Comparison of ENCODE assay signal across 8 cellular contexts in genomic region chr7:143901360-143901709, GRCh38. TPM values are rescaled to one million over a fixed set of nuclear protein-coding genes. Genes with fewer than 3 reads are reported as not detected.
DNase-seq lines count a peak whose midpoint lies in the region; ATAC-seq, FAIRE-seq and TF ChIP-seq lines count a peak whose summit lies in the region.

No MANE protein-coding gene starts in this region.

- WGBS in upper lobe of left lung, 2 donors, result 0% methylated on average over 13 to 15 of the region's 15 CpGs

- no peaks in the 10 kb centered on the region for H3K9me3 ChIP-seq in effector memory CD4-positive, alpha-beta T cell (ENCODE audit: control insufficient read depth, low read length)
- no peaks in the 10 kb centered on the region for H3K9me3 ChIP-seq in upper lobe of left lung

- H3K27me3 ChIP-seq in effector memory CD4-positive, alpha-beta T cell (replicated peaks; ENCODE audit: control insufficient read depth, insufficient read depth, low read length, poor library complexity, severe bottlenecking), result no peaks in the 10 kb centered on the region
- H3K27me3 ChIP-seq in upper lobe of left lung, result no peaks in the 10 kb centered on the region

- no peaks in the 10 kb centered on the region for H3K27me3 Mint-ChIP-seq in mesothelial cell of epicardium (ENCODE audit: low read depth)

- peak overlapping the region; percentile 97 for H3K4me3 Mint-ChIP-seq in mesothelial cell of epicardium

- FAIRE-seq in D721Med (lab: Jason Lieb, UNC), result no peak

- H3K9me3 Mint-ChIP-seq in mesothelial cell of epicardium, result no peaks in the 10 kb centered on the region

- H3K36me3 ChIP-seq in effector memory CD4-positive, alpha-beta T cell (ENCODE audit: control insufficient read depth, insufficient read depth, low read length), result no peaks in the 10 kb centered on the region
- no peaks in the 10 kb centered on the region for H3K36me3 ChIP-seq in upper lobe of left lung

- TF ChIP-seq POLR2A in upper lobe of left lung (IDR thresholded peaks at IDR 0.05), result no peak

- H3K4me1 ChIP-seq in effector memory CD4-positive, alpha-beta T cell (ENCODE audit: control insufficient read depth, insufficient read depth, low read length, poor library complexity, severe bottlenecking), result no peaks in the 10 kb centered on the region
- peaks cover 14 to 24% (median 19%) of the 10 kb centered on the region in 4 donors for H3K4me1 ChIP-seq in upper lobe of left lung

- peak overlapping the region; percentile 60 for H3K4me3 ChIP-seq in effector memory CD4-positive, alpha-beta T cell (ENCODE audit: insufficient read depth, low read depth, low read length, poor library complexity, severe bottlenecking)
- peak overlapping the region; percentile 66 to 95 (median 81) for H3K4me3 ChIP-seq in upper lobe of left lung

- peak overlapping the region; percentile 99 for H3K27ac Mint-ChIP-seq in mesothelial cell of epicardium

- no peak for DNase-seq in activated CD4-positive, CD25-positive, alpha-beta regulatory T cell (lab: John Stamatoyannopoulos, UW)
- DNase-seq in RKO (ENCODE audit: low spot score) (peak; percentile 72), mesothelial cell of epicardium (ENCODE audit: low spot score in 2 of 2, unreplicated experiment in 2 of 2) (peak in 1 of 2 experiments; percentile 70), upper lobe of left lung (peak; percentile 42 to 65), GF-D8 (lab: John Stamatoyannopoulos, UW) (no peak), D721Med (ENCODE audit: insufficient read length, low spot score) (no peak)
- DNase-seq in effector memory CD4-positive, alpha-beta T cell, result no peak

- TF ChIP-seq CTCF in mesothelial cell of epicardium (IDR thresholded peaks at IDR 0.05; ENCODE audit: unreplicated experiment) (no peak), upper lobe of left lung (IDR thresholded peaks at IDR 0.05) (no peak), D721Med (IDR thresholded peaks at IDR 0.05; ENCODE audit: insufficient read depth, missing control alignments) (no peak)

- peak; percentile 30 to 32 for ATAC-seq in activated CD4-positive, CD25-positive, alpha-beta regulatory T cell treated with anti-CD3 and anti-CD28 coated beads, Interleukin-2, amount 50 U/mL, for 24 hours
- ATAC-seq in upper lobe of left lung (ENCODE audit: low FRiP score in 2 of 2), result peak; percentile 59 to 66

- no peaks in the 10 kb centered on the region for H3K36me3 Mint-ChIP-seq in mesothelial cell of epicardium

- H3K4me1 Mint-ChIP-seq in mesothelial cell of epicardium, result peaks cover 51% of the 10 kb centered on the region

- no peak for TF ChIP-seq EP300 in upper lobe of left lung (IDR thresholded peaks at IDR 0.05)

- H3K27ac ChIP-seq in effector memory CD4-positive, alpha-beta T cell (ENCODE audit: insufficient read depth, low read length, poor library complexity, severe bottlenecking), result peak overlapping the region; percentile 64
- peak overlapping the region; percentile 92 to 98 (median 93) for H3K27ac ChIP-seq in upper lobe of left lung

RNA-seq across cellular contexts. Expression of gene TCAF1, which starts 0.6 kb away (rescaled TPM):
- 101 to 105 TPM (median 103 TPM) in 3 replicates for total RNA-seq in mesothelial cell of epicardium
- total RNA-seq in upper lobe of left lung, result 10 to 100 TPM; 17.8 to 40.1 (median 26.5) TPM

RNA-seq across cellular contexts. Expression of gene OR2F2, which starts 33.7 kb away (rescaled TPM):
- total RNA-seq in mesothelial cell of epicardium, result not detected in 3 replicates
- not detected for total RNA-seq in upper lobe of left lung

RNA-seq across cellular contexts. Expression of gene OR2F1, which starts 53.3 kb away (rescaled TPM):
- total RNA-seq in mesothelial cell of epicardium (0.11 TPM in 1 of 3 replicates, not detected in the others), upper lobe of left lung (not detected)

Comparison
In these comparisons a context has a peak if more than half of its experiments do, and no peak if none do; other contexts are left out.
1. DNase-seq: peak in RKO (single experiment) and upper lobe of left lung (2 of 2); none in activated CD4-positive, CD25-positive, alpha-beta regulatory T cell (0 of 4), effector memory CD4-positive, alpha-beta T cell (0 of 3), GF-D8 (single experiment) and D721Med (single experiment).